8 cellular contexts compared by ENCODE assay signal in genomic region chr3:20185733-20186599, GRCh38. TPM values are rescaled to one million over a fixed set of nuclear protein-coding genes. Genes with fewer than 3 reads are reported as not detected.
A peak's percentile ranks its signal among the peaks of the same experiment; 100 is the strongest.
DNase-seq lines count a peak whose midpoint lies in the region; ATAC-seq and TF ChIP-seq lines count a peak whose summit lies in the region.

SGO1 (minus strand) TSS chr3:20186206; CDS start chr3:20184027, 2,179 bp downstream.

- H3K9me3 ChIP-seq in adipocyte (ENCODE audit: control insufficient read depth, low read length) (no peaks in the 10 kb centered on the region), trophoblast cell (ENCODE audit: insufficient read depth, low read depth, low read length) (no peaks in the 10 kb centered on the region)

- no peaks in the 10 kb centered on the region for H3K9me3 Mint-ChIP-seq in type B pancreatic cell

- H4K8ac ChIP-seq in trophoblast cell (ENCODE audit: low read depth, low read length), result peak within 1 kb of the TSS; percentile 89

- peak; percentile 71 for DNase-seq in NCI-H1417 treated with DMSO at 0.1 percent for 48 hours (lab: John Stamatoyannopoulos, UW)
- DNase-seq in SW 1271 (lab: John Stamatoyannopoulos, UW), result peak; percentile 95 to 98
- peak; percentile 99 for DNase-seq in adipocyte (ENCODE audit: low read depth)
- DNase-seq in cardiac septum (ENCODE audit: low spot score), result peak; percentile 99
- DNase-seq in trophoblast cell, result peak; percentile 100
- peak; percentile 98 for DNase-seq in type B pancreatic cell (ENCODE audit: extremely low spot score, unreplicated experiment)

- peaks cover 4% of the 10 kb centered on the region for H3K36me3 Mint-ChIP-seq in type B pancreatic cell

- TF ChIP-seq CTCF in GM12875 (IDR thresholded peaks at IDR 0.05; ENCODE audit: borderline replicate concordance, insufficient read depth, low read depth, low read length) (no peak), type B pancreatic cell (conservative IDR thresholded peaks at IDR 0.05) (no peak)

- peak within 1 kb of the TSS; percentile 40 for H3K4ac ChIP-seq in trophoblast cell (ENCODE audit: low read depth, low read length)

- H2BK120ac ChIP-seq in trophoblast cell (ENCODE audit: insufficient read depth, low read length, poor library complexity), result peak within 1 kb of the TSS; percentile 88

- no peaks in the 10 kb centered on the region for H3K27me3 Mint-ChIP-seq in type B pancreatic cell

- peak within 1 kb of the TSS; percentile 89 for H3K4me2 ChIP-seq in trophoblast cell (ENCODE audit: low read length)

- peak within 1 kb of the TSS; percentile 80 for H4K91ac ChIP-seq in trophoblast cell (ENCODE audit: low read depth, low read length)

- H2BK12ac ChIP-seq in trophoblast cell (ENCODE audit: low read length), result no peak within 1 kb of the TSS

- H3K4me1 Mint-ChIP-seq in type B pancreatic cell (ENCODE audit: unreplicated experiment), result no peaks in the 10 kb centered on the region

- no CpG with 5 or more reads among the region's 64 CpGs for whole genome bisulfite sequencing in trophoblast cell (ENCODE audit: extremely low coverage, insufficient coverage, insufficient read length)

- peak within 1 kb of the TSS; percentile 73 for H3K18ac ChIP-seq in trophoblast cell (ENCODE audit: low read length)

- ATAC-seq in HG02763 (IDR thresholded peaks at IDR 0.05; ENCODE audit: unreplicated experiment), result peak; percentile 94

- H3K4me1 ChIP-seq in adipocyte (ENCODE audit: control insufficient read depth, insufficient read depth, low read length), result peaks cover 9% of the 10 kb centered on the region
- no peaks in the 10 kb centered on the region for H3K4me1 ChIP-seq in trophoblast cell (ENCODE audit: control insufficient read depth in 1 of 2, insufficient read depth in 2 of 2, low read length in 2 of 2)

- H2AFZ ChIP-seq in trophoblast cell (ENCODE audit: insufficient read depth, low read length, poor library complexity), result peak within 1 kb of the TSS; percentile 73

- peak within 1 kb of the TSS; percentile 84 for H3K27ac ChIP-seq in trophoblast cell (ENCODE audit: low read depth, low read length)

- H2BK5ac ChIP-seq in trophoblast cell (ENCODE audit: low read depth, low read length, poor library complexity), result peak within 1 kb of the TSS; percentile 75

- intact Hi-C loops in cardiac septum (cut with DNase I), result loop anchor here (1.0 to 2.0 kb wide), 2 partner anchors 145 to 239 kb away; partner anchors contain the start of genes KAT2B and RAB5A

- no peak within 1 kb of the TSS for H3K27ac Mint-ChIP-seq in type B pancreatic cell

- H3K79me2 ChIP-seq in trophoblast cell (ENCODE audit: control insufficient read depth, insufficient read depth, low read length, poor library complexity), result peaks cover 5% of the 10 kb centered on the region

- H3K36me3 ChIP-seq in adipocyte (ENCODE audit: control insufficient read depth, insufficient read depth, low read length, severe bottlenecking), result no peaks in the 10 kb centered on the region
- H3K36me3 ChIP-seq in trophoblast cell (ENCODE audit: control insufficient read depth in 1 of 2, insufficient read depth in 2 of 2, low read length in 2 of 2), result peaks cover 5 to 9% of the 10 kb centered on the region in 2 experiments

- H3K14ac ChIP-seq in trophoblast cell (ENCODE audit: low read length), result peak within 1 kb of the TSS; percentile 82

- no peaks in the 10 kb centered on the region for H3K27me3 ChIP-seq in adipocyte (replicated peaks; ENCODE audit: control insufficient read depth, insufficient read depth, low read length)
- H3K27me3 ChIP-seq in trophoblast cell (ENCODE audit: insufficient read depth, low read length), result no peaks in the 10 kb centered on the region

- H3K9ac ChIP-seq in adipocyte (ENCODE audit: low read length) (peak within 1 kb of the TSS; percentile 87), trophoblast cell (ENCODE audit: low read length) (peak within 1 kb of the TSS; percentile 52)

- H3K79me1 ChIP-seq in trophoblast cell (ENCODE audit: low read length), result peaks cover 10% of the 10 kb centered on the region

- H3K4me3 Mint-ChIP-seq in type B pancreatic cell, result no peak within 1 kb of the TSS

- no peak within 1 kb of the TSS for H2AK5ac ChIP-seq in trophoblast cell (ENCODE audit: low read length)

- H3K23ac ChIP-seq in trophoblast cell (ENCODE audit: low read length), result no peak within 1 kb of the TSS

- H3K4me3 ChIP-seq in GM12875 (ENCODE audit: low read depth, low read length), result peak within 1 kb of the TSS; percentile 72
- H3K4me3 ChIP-seq in adipocyte (ENCODE audit: low read length), result peak within 1 kb of the TSS; percentile 97
- H3K4me3 ChIP-seq in trophoblast cell (ENCODE audit: low read depth, low read length), result peak within 1 kb of the TSS; percentile 84

- H4K12ac ChIP-seq in trophoblast cell (ENCODE audit: low read depth, low read length), result peak within 1 kb of the TSS; percentile 75

RNA-seq across cellular contexts. Expression of gene SGO1, which starts in this region (rescaled TPM):
- total RNA-seq in cardiac septum (0.38 TPM), type B pancreatic cell (ENCODE audit: low replicate concordance) (8.1 and 18.8 TPM in 2 replicates)
- polyA plus RNA-seq in trophoblast cell (2013), result 18.9 and 19.2 TPM in 2 replicates

Comparison
In these comparisons a context has a peak if more than half of its experiments do, and no peak if none do; other contexts are left out.
1. Peak in every context shown above with its lines: DNase-seq, ATAC-seq, H3K4me3 ChIP-seq and H3K27ac ChIP-seq.
2. Peak in DNase-seq in cardiac septum; RNA of the gene not detected or under 1 TPM.